8 cellular contexts compared by ENCODE assay signal in genomic region chr1:1858382-1859086, GRCh38. TPM values are rescaled to one million over a fixed set of nuclear protein-coding genes. Genes with fewer than 3 reads are reported as not detected.
DNase-seq lines count a peak whose midpoint lies in the region; ATAC-seq and TF ChIP-seq lines count a peak whose summit lies in the region.

No MANE protein-coding gene starts in this region.

- H3K4me3 ChIP-seq in DND-41 (ENCODE audit: low read depth in 1 of 2, low read length in 2 of 2) (no peak overlapping the region), NB4 (ENCODE audit: low read depth, low read length) (no peak overlapping the region), fibroblast of lung (replicated peaks in 1 of 4; ENCODE audit: control extremely low read depth in 1 of 4, insufficient read depth in 1 of 4, low read depth in 3 of 4, low read length in 4 of 4) (peak overlapping the region in 1 of 4 experiments; percentile 34)

- H3K79me2 ChIP-seq in DND-41 (ENCODE audit: insufficient read depth, low read length) = peaks cover 100% of the 10 kb centered on the region
- peaks cover 99% of the 10 kb centered on the region for H3K79me2 ChIP-seq in fibroblast of lung (ENCODE audit: control insufficient read depth, insufficient read depth, low read length)

- H3K27ac Mint-ChIP-seq in activated CD4-positive, alpha-beta T cell treated with anti-CD3 and anti-CD28 coated beads, Interleukin-2, amount 10 ng/mL, durations not matched to agents 7 days and 5 days = peak overlapping the region; percentile 76
- peak overlapping the region; percentile 53 to 70 (median 59) for H3K27ac Mint-ChIP-seq in nephron

- H3K9ac ChIP-seq in DND-41 (ENCODE audit: low read depth, low read length) (no peak overlapping the region), fibroblast of lung (ENCODE audit: insufficient read depth, low read length) (no peak overlapping the region)

- H3K27ac ChIP-seq in DND-41 (ENCODE audit: low read length) = no peak overlapping the region
- H3K27ac ChIP-seq in fibroblast of lung (ENCODE audit: insufficient read depth, low read length) = peak overlapping the region; percentile 64

- no peaks in the 10 kb centered on the region for H3K27me3 ChIP-seq in DND-41 (ENCODE audit: insufficient read depth, low read length, poor library complexity)
- no peaks in the 10 kb centered on the region for H3K27me3 ChIP-seq in fibroblast of lung (ENCODE audit: control insufficient read depth, insufficient read depth, low read length)

- H3K4me1 Mint-ChIP-seq in activated CD4-positive, alpha-beta T cell treated with anti-CD3 and anti-CD28 coated beads, Interleukin-2, amount 10 ng/mL, durations not matched to agents 7 days and 5 days = peaks cover 49% of the 10 kb centered on the region
- H3K4me1 Mint-ChIP-seq in nephron = peaks cover 49% of the 10 kb centered on the region

- H2AFZ ChIP-seq in DND-41 (ENCODE audit: low read depth, low read length) (no peak overlapping the region), fibroblast of lung (ENCODE audit: low read length) (no peak overlapping the region)

- TF ChIP-seq POLR2A in NB4 (IDR thresholded peaks at IDR 0.05; ENCODE audit: extremely low read depth, insufficient read length) = no peak

- TF ChIP-seq CTCF in DND-41 (IDR thresholded peaks at IDR 0.05; ENCODE audit: borderline replicate concordance, extremely low read depth, low read length, poor library complexity, severe bottlenecking) (peak; percentile 42), NB4 (IDR thresholded peaks at IDR 0.05; ENCODE audit: low read depth, low read length) (no peak), fibroblast of lung (conservative IDR thresholded peaks at IDR 0.05 in 1 of 2, IDR thresholded peaks at IDR 0.05 in 1 of 2; ENCODE audit: low read depth in 1 of 2, low read length in 2 of 2) (peak; percentile 47 to 54), nephron (IDR thresholded peaks at IDR 0.05; ENCODE audit: unreplicated experiment in 3 of 3) (no peak)

- no peaks in the 10 kb centered on the region for H3K9me3 Mint-ChIP-seq in activated CD4-positive, alpha-beta T cell treated with anti-CD3 and anti-CD28 coated beads, Interleukin-2, amount 10 ng/mL, durations not matched to agents 7 days and 5 days
- H3K9me3 Mint-ChIP-seq in nephron = no peaks in the 10 kb centered on the region

- CTCF ChIA-PET in activated CD4-positive, alpha-beta T cell treated with anti-CD3 and anti-CD28 coated beads, Interleukin-2, amount 10 ng/mL, durations not matched to agents 7 days and 5 days (lab: Charles Lee) = interaction anchor here (0.9 kb wide), 1 partner anchor 31 kb away, joined by 3 read pairs; no protein-coding TSS in a partner anchor

- peaks cover 4% of the 10 kb centered on the region for H3K36me3 Mint-ChIP-seq in activated CD4-positive, alpha-beta T cell treated with anti-CD3 and anti-CD28 coated beads, Interleukin-2, amount 10 ng/mL, durations not matched to agents 7 days and 5 days (ENCODE audit: low read depth)
- peaks cover 3% of the 10 kb centered on the region for H3K36me3 Mint-ChIP-seq in nephron (ENCODE audit: low read depth)

- no peaks in the 10 kb centered on the region for H3K9me3 ChIP-seq in DND-41 (ENCODE audit: insufficient read depth, low read length, severe bottlenecking)
- H3K9me3 ChIP-seq in fibroblast of lung (ENCODE audit: control insufficient read depth, insufficient read depth, low read depth, low read length) = no peaks in the 10 kb centered on the region

- H3K27me3 Mint-ChIP-seq in activated CD4-positive, alpha-beta T cell treated with anti-CD3 and anti-CD28 coated beads, Interleukin-2, amount 10 ng/mL, durations not matched to agents 7 days and 5 days = no peaks in the 10 kb centered on the region
- no peaks in the 10 kb centered on the region for H3K27me3 Mint-ChIP-seq in nephron (ENCODE audit: low read depth)

- no peaks in the 10 kb centered on the region for H3K4me1 ChIP-seq in DND-41 (ENCODE audit: insufficient read depth, low read length)
- H3K4me1 ChIP-seq in fibroblast of lung (ENCODE audit: control insufficient read depth, extremely low read depth, insufficient read depth, low read length) = peaks cover 13% of the 10 kb centered on the region

- no peak overlapping the region for H3K4me3 Mint-ChIP-seq in activated CD4-positive, alpha-beta T cell treated with anti-CD3 and anti-CD28 coated beads, Interleukin-2, amount 10 ng/mL, durations not matched to agents 7 days and 5 days
- no peak overlapping the region for H3K4me3 Mint-ChIP-seq in nephron

- H3K4me2 ChIP-seq in DND-41 (ENCODE audit: insufficient read depth, low read length) (no peak overlapping the region), fibroblast of lung (ENCODE audit: extremely low read depth, insufficient read depth, low read length) (peak overlapping the region; percentile 26)

- H3K36me3 ChIP-seq in DND-41 (ENCODE audit: insufficient read depth, low read length) (peaks cover 38% of the 10 kb centered on the region), fibroblast of lung (ENCODE audit: control insufficient read depth, insufficient read depth, low read length) (no peaks in the 10 kb centered on the region)

- POLR2A ChIA-PET in activated CD4-positive, alpha-beta T cell treated with anti-CD3 and anti-CD28 coated beads, Interleukin-2, amount 10 ng/mL, durations not matched to agents 7 days and 5 days (lab: Charles Lee) = no interaction called here

- ATAC-seq in DND-41 (ENCODE audit: insufficient read depth, low read depth) (0 out of 3 replicates have a peak, but pooled peaks have one; percentile 19), GM19035 (IDR thresholded peaks at IDR 0.05; ENCODE audit: unreplicated experiment) (no peak)

- peaks cover 92% of the 10 kb centered on the region for H4K20me1 ChIP-seq in DND-41 (ENCODE audit: insufficient read depth, low read length)
- peaks cover 3% of the 10 kb centered on the region for H4K20me1 ChIP-seq in fibroblast of lung (ENCODE audit: control insufficient read depth, extremely low read depth, insufficient read depth, low read length)

- DNase-seq in DND-41 = peak; percentile 23
- DNase-seq in NB4 (ENCODE audit: low read depth) = peak; percentile 43
- peak; percentile 29 for DNase-seq in activated CD4-positive, alpha-beta T cell treated with anti-CD3 and anti-CD28 coated beads, Interleukin-2, amount 10 ng/mL, durations not matched to agents 7 days and 5 days
- peak; percentile 82 to 87 for DNase-seq in fibroblast of lung (ENCODE audit: low read depth in 2 of 2)
- no peak for DNase-seq in NCI-H1436 (lab: John Stamatoyannopoulos, UW)
- no peak for DNase-seq in NOMO-1 treated with DMSO at 0.1 percent for 48 hours (lab: John Stamatoyannopoulos, UW; ENCODE audit: unreplicated experiment)

RNA-seq across cellular contexts. Expression of gene GNB1, which starts 32.4 kb away (rescaled TPM):
- total RNA-seq in activated CD4-positive, alpha-beta T cell treated with anti-CD3 and anti-CD28 coated beads, Interleukin-2, amount 10 ng/mL, durations not matched to agents 7 days and 5 days = 100 to 1,000 TPM; 368 to 454 TPM
- 52.1 and 91.3 TPM in 2 replicates for total RNA-seq in fibroblast of lung
- polyA plus RNA-seq in fibroblast of lung = 485 and 746 TPM in 2 replicates
- polyA plus RNA-seq in fibroblast of lung (2012) = 445 and 517 TPM in 2 replicates
- 949 and 1,023 TPM in 2 replicates for polyA minus RNA-seq in fibroblast of lung (ENCODE audit: low replicate concordance)

RNA-seq across cellular contexts. Expression of gene CALML6, which starts 56.5 kb away (rescaled TPM):
- under 1 TPM; 0.27 to 0.47 TPM for total RNA-seq in activated CD4-positive, alpha-beta T cell treated with anti-CD3 and anti-CD28 coated beads, Interleukin-2, amount 10 ng/mL, durations not matched to agents 7 days and 5 days
- under 0.01 and 0.17 TPM in 2 replicates for total RNA-seq in fibroblast of lung
- polyA plus RNA-seq in fibroblast of lung = 0.09 TPM in 1 of 2 replicates, not detected in the other
- 0.13 TPM in 1 of 2 replicates, not detected in the other for polyA plus RNA-seq in fibroblast of lung (2012)
- polyA minus RNA-seq in fibroblast of lung (ENCODE audit: low replicate concordance) = not detected in 2 replicates

Comparison
In these comparisons a context has a peak if more than half of its experiments do, and no peak if none do; other contexts are left out.
1. DNase-seq: peak in DND-41 (single experiment), NB4 (single experiment), activated CD4-positive, alpha-beta T cell treated with anti-CD3 and anti-CD28 coated beads, Interleukin-2, amount 10 ng/mL, durations not matched to agents 7 days and 5 days (single experiment) and fibroblast of lung (2 of 2); none in NCI-H1436 (single experiment) and NOMO-1 treated with DMSO at 0.1 percent for 48 hours (single experiment).
2. CTCF ChIP-seq: peak in DND-41 (single experiment) and fibroblast of lung (2 of 2); none in NB4 (single experiment) and nephron (0 of 3).